15 cellular contexts compared by ENCODE assay signal in genomic region chr12:128111333-128111732, GRCh38.
DNase-seq lines count a peak whose midpoint lies in the region; FAIRE-seq and TF ChIP-seq lines count a peak whose summit lies in the region.
"Had no signal": no experiment of that assay in that cellular context is flagged by ENCODE, and none has a peak within 500 bp of the region (broad histone marks: within the 10 kb centered on the region; RNA-seq: fewer than 3 reads in every experiment).

No MANE protein-coding gene starts in this region.

- no peaks in the 10 kb centered on the region for H3K36me3 Mint-ChIP-seq in mesothelial cell of epicardium
- H3K36me3 Mint-ChIP-seq: CD8-positive, alpha-beta T cell had no signal

- H3K27ac Mint-ChIP-seq in mesothelial cell of epicardium: no peak overlapping the region
- H3K27ac Mint-ChIP-seq: B cell; CD8-positive, alpha-beta T cell; GM23338; H9 had no signal

- H3K4me1 Mint-ChIP-seq in mesothelial cell of epicardium: peaks cover 4% of the 10 kb centered on the region
- H3K4me1 Mint-ChIP-seq: GM23338 had no signal

- H3K4me3 Mint-ChIP-seq in mesothelial cell of epicardium: no peak overlapping the region
- H3K4me3 Mint-ChIP-seq: B cell; CD8-positive, alpha-beta T cell; GM23338; H9 had no signal

- DNase-seq in NCI-H748 (lab: John Stamatoyannopoulos, UW; ENCODE audit: unreplicated experiment): peak; percentile 21
- DNase-seq in NCI-H748 treated with DMSO at 0.1 percent for 48 hours (lab: John Stamatoyannopoulos, UW): no peak
- peak; percentile 29 for DNase-seq in SW480 (ENCODE audit: low spot score)
- DNase-seq in islet precursor cell: peak; percentile 74
- DNase-seq in urothelium cell line (ENCODE audit: low spot score): peak; percentile 17
- DNase-seq in mesothelial cell of epicardium (ENCODE audit: low spot score in 2 of 2, unreplicated experiment in 2 of 2): no peak
- DNase-seq in HuH-7 (ENCODE audit: low spot score): no peak
- DNase-seq in SKM-1 treated with dmso at 0.1 percent for 144 hours (lab: John Stamatoyannopoulos, UW; ENCODE audit: unreplicated experiment): no peak
- DNase-seq: 8988T; Calu3; CD8-positive, alpha-beta T cell; GF-D8 had no signal

- no peak for FAIRE-seq in urothelium cell line (lab: Jason Lieb, UNC)

- no peaks in the 10 kb centered on the region for H3K9me3 Mint-ChIP-seq in mesothelial cell of epicardium
- H3K9me3 Mint-ChIP-seq: CD8-positive, alpha-beta T cell; H9 had no signal

- no peak for TF ChIP-seq CTCF in mesothelial cell of epicardium (IDR thresholded peaks at IDR 0.05; ENCODE audit: unreplicated experiment)

- peaks cover 3% of the 10 kb centered on the region for H3K27me3 Mint-ChIP-seq in mesothelial cell of epicardium (ENCODE audit: low read depth)
- H3K27me3 Mint-ChIP-seq: B cell had no signal

Comparison
In these comparisons a context has a peak if more than half of its experiments do, and no peak if none do; other contexts are left out.
1. DNase-seq: peak in NCI-H748 (single experiment), SW480 (single experiment), islet precursor cell (single experiment) and urothelium cell line (single experiment); none in NCI-H748 treated with DMSO at 0.1 percent for 48 hours (single experiment), mesothelial cell of epicardium (0 of 2), HuH-7 (single experiment) and SKM-1 treated with dmso at 0.1 percent for 144 hours (single experiment).